Comparison of ENCODE assay signal across 19 cellular contexts in genomic region chr15:76983588-76984379, GRCh38. TPM values are rescaled to one million over a fixed set of nuclear protein-coding genes. Genes with fewer than 3 reads are reported as not detected.
A peak's percentile ranks its signal among the peaks of the same experiment; 100 is the strongest.
DNase-seq lines count a peak whose midpoint lies in the region; ATAC-seq and TF ChIP-seq lines count a peak whose summit lies in the region.
"Had no signal": no experiment of that assay in that cellular context is flagged by ENCODE, and none has a peak within 500 bp of the region (broad histone marks: within the 10 kb centered on the region; RNA-seq: fewer than 3 reads in every experiment).

No MANE protein-coding gene starts in this region.

- peaks cover 18% of the 10 kb centered on the region for H3K4me1 Mint-ChIP-seq in neural progenitor cell
- H3K4me1 Mint-ChIP-seq in activated T-cell treated with anti-CD3 and anti-CD28 coated beads, Interleukin-2, amount 50 U/mL, for 4 hours (ENCODE audit: low read depth) = peaks cover 20% of the 10 kb centered on the region
- H3K4me1 Mint-ChIP-seq in CD4-positive, alpha-beta memory T cell = peaks cover 15 to 30% (median 20%) of the 10 kb centered on the region in 4 donors

- CTCF ChIA-PET in CD4-positive, alpha-beta memory T cell (lab: Charles Lee; ENCODE audit: partially characterized antibody) = interaction anchor here (1.3 to 1.8 kb wide), 4 partner anchors 10 to 32 kb away, joined by 3 to 6 read pairs (median 4); partner anchors contain the start of gene PSTPIP1

- no peak overlapping the region for H3K4me3 ChIP-seq in neural progenitor cell
- H3K4me3 ChIP-seq in CD4-positive, alpha-beta memory T cell (ENCODE audit: low read length in 2 of 2) = no peak overlapping the region
- H3K4me3 ChIP-seq: BLaER1, prostate gland, vagina had no signal

- H3K9me3 ChIP-seq in neural progenitor cell (ENCODE audit: low read depth) = no peaks in the 10 kb centered on the region
- no peaks in the 10 kb centered on the region for H3K9me3 ChIP-seq in CD4-positive, alpha-beta memory T cell (ENCODE audit: control insufficient read depth in 1 of 2, low read length in 2 of 2)
- H3K9me3 ChIP-seq: prostate gland, vagina had no signal

- no peaks in the 10 kb centered on the region for H3K36me3 Mint-ChIP-seq in neural progenitor cell
- no peaks in the 10 kb centered on the region for H3K36me3 Mint-ChIP-seq in activated T-cell treated with anti-CD3 and anti-CD28 coated beads, Interleukin-2, amount 50 U/mL, for 4 hours (ENCODE audit: insufficient read depth)
- no peaks in the 10 kb centered on the region for H3K36me3 Mint-ChIP-seq in CD4-positive, alpha-beta memory T cell

- DNase-seq in GF-D8 (lab: John Stamatoyannopoulos, UW) = peak; percentile 81
- DNase-seq in Kasumi-1 (lab: John Stamatoyannopoulos, UW) = peak; percentile 68 to 86
- peak; percentile 25 for DNase-seq in UCSD-AML1 (lab: John Stamatoyannopoulos, UW; ENCODE audit: unreplicated experiment)
- no peak for DNase-seq in neural progenitor cell (ENCODE audit: low spot score)
- no peak for DNase-seq in activated T-cell treated with anti-CD3 and anti-CD28 coated beads, Interleukin-2, amount 50 U/mL, for 4 hours
- no peak for DNase-seq in NCI-H1105 (lab: John Stamatoyannopoulos, UW)
- DNase-seq in CD4-positive, alpha-beta memory T cell = no peak
- DNase-seq: activated CD8-positive, alpha-beta T cell treated with anti-CD3 and anti-CD28 coated beads, Interleukin-2, amount 10 ng/mL, durations not matched to agents 7 days and 5 days; effector memory CD8-positive, alpha-beta T cell; EL; foreskin keratinocyte; NCI-H2227 treated with DMSO at 0.1 percent for 48 hours; stimulated activated CD4-positive, alpha-beta T cell treated with anti-CD3 and anti-CD28 coated beads, Interleukin-2, amount 100 ng/mL, for 24 hours had no signal

- H3F3A ChIP-seq in neural progenitor cell (ENCODE audit: low read depth) = peaks cover 9% of the 10 kb centered on the region

- peak overlapping the region; percentile 11 for H3K4me2 ChIP-seq in neural progenitor cell
- H3K4me2 ChIP-seq: BLaER1 had no signal

- H3K79me2 ChIP-seq in neural progenitor cell (ENCODE audit: low read depth) = no peaks in the 10 kb centered on the region

- H2AFZ ChIP-seq in neural progenitor cell (replicated peaks) = no peak overlapping the region

- no peak for ATAC-seq in HG02759 (IDR thresholded peaks at IDR 0.05; ENCODE audit: unreplicated experiment)
- no peak for ATAC-seq in activated T-cell treated with anti-CD3 and anti-CD28 coated beads, Interleukin-2, amount 50 U/mL, for 4 hours
- ATAC-seq: activated CD8-positive, alpha-beta T cell treated with anti-CD3 and anti-CD28 coated beads, Interleukin-2, amount 10 ng/mL, durations not matched to agents 7 days and 5 days; effector memory CD8-positive, alpha-beta T cell; foreskin keratinocyte; HCT116; Panc1 had no signal

- H3K27ac Mint-ChIP-seq in neural progenitor cell = peak overlapping the region; percentile 57
- no peak overlapping the region for H3K27ac Mint-ChIP-seq in CD4-positive, alpha-beta memory T cell
- H3K27ac Mint-ChIP-seq: activated CD8-positive, alpha-beta T cell treated with anti-CD3 and anti-CD28 coated beads, Interleukin-2, amount 10 ng/mL, durations not matched to agents 7 days and 5 days; effector memory CD8-positive, alpha-beta T cell had no signal

- no peaks in the 10 kb centered on the region for H3K36me3 ChIP-seq in neural progenitor cell
- H3K36me3 ChIP-seq in CD4-positive, alpha-beta memory T cell (ENCODE audit: insufficient read depth, low read length) = no peaks in the 10 kb centered on the region
- H3K36me3 ChIP-seq: BLaER1, prostate gland, vagina had no signal

- H3K9me3 Mint-ChIP-seq in neural progenitor cell = peaks cover 8% of the 10 kb centered on the region
- H3K9me3 Mint-ChIP-seq in activated T-cell treated with anti-CD3 and anti-CD28 coated beads, Interleukin-2, amount 50 U/mL, for 4 hours = no peaks in the 10 kb centered on the region
- H3K9me3 Mint-ChIP-seq in CD4-positive, alpha-beta memory T cell = no peaks in the 10 kb centered on the region
- H3K9me3 Mint-ChIP-seq: effector memory CD8-positive, alpha-beta T cell had no signal

- no peak overlapping the region for H3K4me3 Mint-ChIP-seq in neural progenitor cell
- no peak overlapping the region for H3K4me3 Mint-ChIP-seq in activated T-cell treated with anti-CD3 and anti-CD28 coated beads, Interleukin-2, amount 50 U/mL, for 4 hours
- H3K4me3 Mint-ChIP-seq in CD4-positive, alpha-beta memory T cell = no peak overlapping the region
- H3K4me3 Mint-ChIP-seq: activated CD8-positive, alpha-beta T cell treated with anti-CD3 and anti-CD28 coated beads, Interleukin-2, amount 10 ng/mL, durations not matched to agents 7 days and 5 days; effector memory CD8-positive, alpha-beta T cell had no signal

- peaks cover 17% of the 10 kb centered on the region for H3K4me1 ChIP-seq in neural progenitor cell
- H3K4me1 ChIP-seq in CD4-positive, alpha-beta memory T cell (ENCODE audit: insufficient read depth, low read length) = peaks cover 26% of the 10 kb centered on the region
- H3K4me1 ChIP-seq: foreskin keratinocyte, prostate gland, vagina had no signal

- H3K9ac ChIP-seq in neural progenitor cell = no peak overlapping the region
- H3K9ac ChIP-seq: BLaER1 had no signal

- POLR2A ChIA-PET in CD4-positive, alpha-beta memory T cell (lab: Charles Lee; ENCODE audit: partially characterized antibody) = interaction anchor here (1.2 to 3.0 kb wide), 2 partner anchors 11 to 19 kb away, joined by 4 to 11 read pairs; partner anchors contain the start of gene PSTPIP1

- no peaks in the 10 kb centered on the region for H4K20me1 ChIP-seq in neural progenitor cell (ENCODE audit: low read depth)
- H4K20me1 ChIP-seq: BLaER1 had no signal

- peaks cover 4% of the 10 kb centered on the region for H3K27me3 Mint-ChIP-seq in neural progenitor cell (ENCODE audit: insufficient read depth, low read depth)
- no peaks in the 10 kb centered on the region for H3K27me3 Mint-ChIP-seq in activated T-cell treated with anti-CD3 and anti-CD28 coated beads, Interleukin-2, amount 50 U/mL, for 4 hours (ENCODE audit: low read depth)
- H3K27me3 Mint-ChIP-seq in CD4-positive, alpha-beta memory T cell = no peaks in the 10 kb centered on the region
- H3K27me3 Mint-ChIP-seq: effector memory CD8-positive, alpha-beta T cell had no signal

- TF ChIP-seq CTCF in neural progenitor cell (IDR thresholded peaks at IDR 0.05) = no peak

- no peaks in the 10 kb centered on the region for H3K27me3 ChIP-seq in neural progenitor cell
- no peaks in the 10 kb centered on the region for H3K27me3 ChIP-seq in CD4-positive, alpha-beta memory T cell (ENCODE audit: insufficient read depth, low read length)
- H3K27me3 ChIP-seq: BLaER1, foreskin keratinocyte, vagina had no signal

- intact Hi-C loops in CD4-positive, alpha-beta memory T cell (cut with micrococcal nuclease) = no loop called here

- no peak overlapping the region for H3K27ac ChIP-seq in neural progenitor cell
- no peak overlapping the region for H3K27ac ChIP-seq in CD4-positive, alpha-beta memory T cell (ENCODE audit: low read depth, low read length)
- H3K27ac ChIP-seq: BLaER1, foreskin keratinocyte, prostate gland, vagina had no signal

RNA-seq across cellular contexts. Expression of gene PSTPIP1, which starts 11.1 kb away (rescaled TPM):
- total RNA-seq in neural progenitor cell (ENCODE audit: low replicate concordance) = 0.19 and 0.77 TPM in 2 replicates
- 100 to 1,000 TPM in 1 of 3 donors, 10 to 100 TPM in 2; 85.4 to 130 (median 92.1) TPM for total RNA-seq in activated T-cell treated with anti-CD3 and anti-CD28 coated beads, Interleukin-2, amount 50 U/mL, for 4 hours
- total RNA-seq in CD4-positive, alpha-beta memory T cell = 100 to 1,000 TPM; 225 to 233 TPM
- 10 to 100 TPM; 62.4 to 63.3 TPM for polyA plus RNA-seq in CD4-positive, alpha-beta memory T cell

RNA-seq across cellular contexts. Expression of gene RCN2, which starts 52.2 kb away (rescaled TPM):
- 358 and 645 TPM in 2 replicates for total RNA-seq in neural progenitor cell (ENCODE audit: low replicate concordance)
- 10 to 100 TPM; 26.7 to 30.3 (median 27.5) TPM for total RNA-seq in activated T-cell treated with anti-CD3 and anti-CD28 coated beads, Interleukin-2, amount 50 U/mL, for 4 hours
- 10 to 100 TPM; 28.4 to 30.2 TPM for total RNA-seq in CD4-positive, alpha-beta memory T cell
- polyA plus RNA-seq in CD4-positive, alpha-beta memory T cell = 10 to 100 TPM; 38.2 to 46.5 TPM

Comparison
In these comparisons a context has a peak if more than half of its experiments do, and no peak if none do; other contexts are left out.
1. DNase-seq: peak in GF-D8 (single experiment), Kasumi-1 (2 of 2) and UCSD-AML1 (single experiment); none in neural progenitor cell (single experiment), activated T-cell treated with anti-CD3 and anti-CD28 coated beads, Interleukin-2, amount 50 U/mL, for 4 hours (single experiment), NCI-H1105 (single experiment) and CD4-positive, alpha-beta memory T cell (0 of 5).
2. RNA of gene PSTPIP1, which starts 11.1 kb away (total RNA-seq): 225 to 233 TPM in CD4-positive, alpha-beta memory T cell and 85.4 to 130 TPM in activated T-cell treated with anti-CD3 and anti-CD28 coated beads, Interleukin-2, amount 50 U/mL, for 4 hours; 0.19 to 0.77 TPM in neural progenitor cell; every median in the first group is over 10 times any median in the second.
3. RNA of gene RCN2, which starts 52.2 kb away (total RNA-seq): 358 to 645 TPM in neural progenitor cell; 28.4 to 30.2 TPM in CD4-positive, alpha-beta memory T cell and 26.7 to 30.3 TPM in activated T-cell treated with anti-CD3 and anti-CD28 coated beads, Interleukin-2, amount 50 U/mL, for 4 hours; every median in the first group is over 10 times any median in the second.